Comparison of ENCODE assay signal across 1 cellular context in the genomic region with DNA sequence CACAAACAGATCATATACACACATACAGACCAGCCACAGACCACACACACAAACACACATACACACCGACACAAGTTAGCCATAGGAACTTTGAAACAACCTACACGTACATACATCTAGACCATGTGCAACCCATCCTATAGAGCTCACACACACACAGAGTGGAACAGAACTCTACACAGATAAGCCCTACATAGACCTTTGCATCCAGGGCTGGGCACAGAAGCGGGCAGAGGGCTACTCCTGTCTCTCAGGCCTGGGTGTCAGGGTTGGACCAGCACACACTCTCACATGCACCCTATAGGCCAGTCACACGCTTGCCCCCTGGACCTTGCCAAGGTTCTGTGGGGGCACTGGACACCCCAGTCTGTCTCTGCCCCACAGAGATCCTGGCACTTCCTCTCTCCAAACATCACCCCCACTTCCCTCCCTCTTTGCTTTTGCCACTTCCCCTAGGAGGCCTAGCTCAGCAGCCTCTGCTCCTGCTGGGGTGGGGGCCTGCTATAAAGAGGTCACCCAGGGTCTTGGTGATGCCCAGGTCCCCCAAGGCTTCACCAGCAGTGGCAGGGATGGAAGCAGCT.
TF ChIP-seq lines count a peak whose summit lies in the region.

No MANE protein-coding gene starts in this region.

TF ChIP-seq in H1, 55 proteins besides CTCF, POLR2A, EP300 and RAD21:
- TF ChIP-seq SIX5 (IDR thresholded peaks at IDR 0.05; ENCODE audit: low read depth, low read length): no peak
- no peak for TF ChIP-seq TAF7 (optimal IDR thresholded peaks at IDR 0.05; ENCODE audit: borderline replicate concordance, low read depth, low read length)
- TF ChIP-seq KDM5A (IDR thresholded peaks at IDR 0.05; ENCODE audit: low read length): no peak
